Comparison of ENCODE assay signal across 10 cellular contexts in the genomic region with DNA sequence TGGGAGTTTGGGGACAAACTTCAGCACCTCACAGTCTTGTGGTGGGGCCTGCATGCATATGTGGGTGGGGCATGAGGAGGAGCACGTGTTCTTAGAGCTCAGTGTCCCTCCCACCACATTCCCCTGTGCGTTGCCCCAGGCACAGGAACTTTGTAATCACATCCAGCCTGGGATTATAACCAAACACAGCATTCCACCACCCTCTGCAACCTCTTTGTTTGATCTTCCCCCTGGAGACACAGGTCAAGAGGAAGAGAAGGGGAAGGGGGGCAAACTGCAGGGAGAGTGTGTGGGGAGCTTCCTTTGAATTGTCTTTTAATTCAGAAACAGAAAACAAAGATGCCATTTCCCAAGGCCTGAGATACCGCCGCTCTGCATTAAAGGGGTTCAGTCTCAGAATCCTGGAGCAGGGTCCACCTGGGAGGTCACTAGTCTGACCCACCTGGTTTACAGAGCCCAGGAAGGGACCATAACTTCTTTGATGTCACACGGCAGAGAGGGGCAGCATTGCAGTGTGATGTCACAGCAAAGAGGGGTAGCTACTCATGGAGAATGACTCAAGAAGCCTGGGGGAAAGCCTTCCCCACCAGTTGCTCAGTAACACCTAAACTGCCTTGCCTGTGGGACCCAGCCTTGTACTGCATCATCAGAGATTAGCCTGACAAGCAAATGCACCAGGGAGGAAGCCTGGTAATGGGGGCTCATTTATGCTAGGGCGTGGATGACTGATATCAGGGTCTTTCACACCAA.
DNase-seq lines count a peak whose midpoint lies in the region; ATAC-seq and TF ChIP-seq lines count a peak whose summit lies in the region.
"Had no signal": no experiment of that assay in that cellular context is flagged by ENCODE, and none has a peak within 500 bp of the region (broad histone marks: within the 10 kb centered on the region; RNA-seq: fewer than 3 reads in every experiment).

No MANE protein-coding gene starts in this region.

- H3K27ac ChIP-seq in ascending aorta (peak overlapping the region; percentile 11 to 83), iPS-20b (ENCODE audit: low read length) (no peak overlapping the region), upper lobe of right lung (no peak overlapping the region)
- H3K27ac ChIP-seq: C4-2B, transverse colon had no signal

- H3K4me1 ChIP-seq in ascending aorta (peaks cover 3 to 34% of the 10 kb centered on the region in 2 donors), iPS-20b (ENCODE audit: insufficient read depth, low read length) (peaks cover 10% of the 10 kb centered on the region), upper lobe of right lung (no peaks in the 10 kb centered on the region)

- H3K36me3 Mint-ChIP-seq in activated T-cell treated with anti-CD3 and anti-CD28 coated beads, Interleukin-2, amount 50 U/mL, for 4 hours (ENCODE audit: insufficient read depth) = no peaks in the 10 kb centered on the region
- H3K36me3 Mint-ChIP-seq in activated T-cell treated with anti-CD3 and anti-CD28 coated beads, Interleukin-2, amount 50 U/mL, for 24 hours (ENCODE audit: low read depth) = no peaks in the 10 kb centered on the region

- no peak overlapping the region for H3K4me3 Mint-ChIP-seq in activated T-cell treated with anti-CD3 and anti-CD28 coated beads, Interleukin-2, amount 50 U/mL, for 4 hours
- no peak overlapping the region for H3K4me3 Mint-ChIP-seq in activated T-cell treated with anti-CD3 and anti-CD28 coated beads, Interleukin-2, amount 50 U/mL, for 24 hours

- no peak for TF ChIP-seq CTCF in ascending aorta (IDR thresholded peaks at IDR 0.05)
- TF ChIP-seq CTCF in upper lobe of right lung (IDR thresholded peaks at IDR 0.05) = no peak
- TF ChIP-seq CTCF in lower leg skin (IDR thresholded peaks at IDR 0.05) = no peak

- H3K9me3 Mint-ChIP-seq in activated T-cell treated with anti-CD3 and anti-CD28 coated beads, Interleukin-2, amount 50 U/mL, for 4 hours = no peaks in the 10 kb centered on the region
- H3K9me3 Mint-ChIP-seq in activated T-cell treated with anti-CD3 and anti-CD28 coated beads, Interleukin-2, amount 50 U/mL, for 24 hours = peaks cover 4% of the 10 kb centered on the region

- DNase-seq in activated T-cell treated with anti-CD3 and anti-CD28 coated beads, Interleukin-2, amount 50 U/mL, for 4 hours = no peak
- DNase-seq in activated T-cell treated with anti-CD3 and anti-CD28 coated beads, Interleukin-2, amount 50 U/mL, for 24 hours = no peak
- DNase-seq in ascending aorta (ENCODE audit: low spot score in 2 of 2) = no peak
- no peak for DNase-seq in upper lobe of right lung
- no peak for DNase-seq in lower leg skin (ENCODE audit: low spot score in 2 of 2)
- DNase-seq in kidney glomerular epithelial cell (lab: John Stamatoyannopoulos, UW) = no peak
- DNase-seq: transverse colon had no signal

- H3K9ac ChIP-seq in iPS-20b (ENCODE audit: low read depth, low read length) = peak overlapping the region; percentile 14; the same call in 1 of the 2 replicates

- 54 to 61% methylated on average over 6 of the region's 6 CpGs for WGBS in lower leg skin, 2 donors

- H3K27me3 ChIP-seq in ascending aorta (no peaks in the 10 kb centered on the region), iPS-20b (ENCODE audit: insufficient read depth, low read length) (no peaks in the 10 kb centered on the region), upper lobe of right lung (no peaks in the 10 kb centered on the region)
- H3K27me3 ChIP-seq: transverse colon had no signal

- intact Hi-C loops in ascending aorta (cut with DNase I) = loop anchor here (5.0 kb wide), 1 partner anchor 104 kb away; a partner anchor contains a TSS
- intact Hi-C loops in upper lobe of right lung (cut with DNase I) = no loop called here
- intact Hi-C loops in lower leg skin (cut with DNase I; ENCODE audit: low total_unique reads) = no loop called here

- H3K4me1 Mint-ChIP-seq in activated T-cell treated with anti-CD3 and anti-CD28 coated beads, Interleukin-2, amount 50 U/mL, for 4 hours (ENCODE audit: low read depth) = peaks cover 8% of the 10 kb centered on the region
- peaks cover 10% of the 10 kb centered on the region for H3K4me1 Mint-ChIP-seq in activated T-cell treated with anti-CD3 and anti-CD28 coated beads, Interleukin-2, amount 50 U/mL, for 24 hours (ENCODE audit: low read depth)

- peak; percentile 30 to 50 for ATAC-seq in activated T-cell treated with anti-CD3 and anti-CD28 coated beads, Interleukin-2, amount 50 U/mL, for 4 hours
- ATAC-seq in upper lobe of right lung (peak; percentile 70), HG03175 (IDR thresholded peaks at IDR 0.05; ENCODE audit: unreplicated experiment) (no peak)

- H3K4me3 ChIP-seq in ascending aorta (no peak overlapping the region), iPS-20b (ENCODE audit: low read length) (no peak overlapping the region; the same call in 1 of the 2 replicates), upper lobe of right lung (no peak overlapping the region), lower leg skin (ENCODE audit: low read depth, poor library complexity, severe bottlenecking) (no peak overlapping the region)
- H3K4me3 ChIP-seq: transverse colon had no signal

- H3K27me3 Mint-ChIP-seq in activated T-cell treated with anti-CD3 and anti-CD28 coated beads, Interleukin-2, amount 50 U/mL, for 4 hours (ENCODE audit: low read depth) = no peaks in the 10 kb centered on the region
- H3K27me3 Mint-ChIP-seq in activated T-cell treated with anti-CD3 and anti-CD28 coated beads, Interleukin-2, amount 50 U/mL, for 24 hours = no peaks in the 10 kb centered on the region

- H3K27ac Mint-ChIP-seq in activated T-cell treated with anti-CD3 and anti-CD28 coated beads, Interleukin-2, amount 50 U/mL, for 24 hours = no peak overlapping the region

- no peak for TF ChIP-seq POLR2A in lower leg skin (IDR thresholded peaks at IDR 0.05)

- H3K36me3 ChIP-seq in ascending aorta (no peaks in the 10 kb centered on the region), iPS-20b (ENCODE audit: insufficient read depth, low read depth, low read length) (no peaks in the 10 kb centered on the region), upper lobe of right lung (no peaks in the 10 kb centered on the region)
- H3K36me3 ChIP-seq: transverse colon had no signal

- H3K9me3 ChIP-seq in ascending aorta = no peaks in the 10 kb centered on the region
- H3K9me3 ChIP-seq in iPS-20b (ENCODE audit: insufficient read depth, low read depth, low read length) = no peaks in the 10 kb centered on the region
- no peaks in the 10 kb centered on the region for H3K9me3 ChIP-seq in upper lobe of right lung
- H3K9me3 ChIP-seq: transverse colon had no signal

Comparison
In these comparisons a context has a peak if more than half of its experiments do, and no peak if none do; other contexts are left out.
1. H3K27ac ChIP-seq: peak in ascending aorta (2 of 2); none in iPS-20b (single experiment) and upper lobe of right lung (single experiment).